In the genomic region with DNA sequence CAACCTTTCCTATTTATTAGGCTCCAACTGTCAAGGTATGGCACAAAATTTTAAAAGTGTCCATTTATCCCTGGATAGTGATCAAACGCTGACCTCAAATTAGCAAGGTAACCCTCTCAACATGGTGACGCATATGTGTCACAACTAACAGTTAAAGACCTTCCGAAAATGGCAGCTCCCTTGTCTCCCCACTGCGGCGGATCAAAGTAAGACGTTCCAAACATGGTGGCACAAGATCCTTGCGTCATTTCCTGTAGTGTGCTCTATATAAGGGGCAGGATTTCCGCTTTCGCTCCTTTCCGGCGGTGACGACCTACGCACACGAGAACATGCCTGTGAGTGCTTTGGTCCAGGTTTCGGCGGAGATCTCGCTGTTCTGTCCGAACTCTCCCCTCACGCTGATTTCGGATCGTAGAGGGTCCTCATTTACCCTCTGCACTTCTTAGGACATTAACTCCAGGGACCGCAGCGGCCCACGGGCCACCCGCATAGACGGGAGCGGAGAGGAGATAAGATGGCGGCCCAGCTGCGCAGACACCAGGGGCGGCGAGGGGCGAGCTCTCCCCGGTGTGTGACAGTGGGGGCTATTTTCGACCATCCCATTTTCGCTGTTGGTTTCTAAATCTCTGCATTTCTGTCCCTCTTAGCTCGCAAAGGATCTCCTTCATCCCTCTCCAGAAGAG, we compare ENCODE assay signal across 1 cellular context.
TF ChIP-seq lines count a peak whose summit lies in the region.

A gene (plus strand): TSS at position 295 of the 683 bp plus-strand sequence. CDS start 35 bp downstream, at position 330.

TF ChIP-seq in SK-N-SH treated with all-trans-retinoic acid at 6 μM for 48 hours, 23 proteins besides CTCF, POLR2A, EP300 and RAD21 (continued from another document):
- TF ChIP-seq, protein P1, sequence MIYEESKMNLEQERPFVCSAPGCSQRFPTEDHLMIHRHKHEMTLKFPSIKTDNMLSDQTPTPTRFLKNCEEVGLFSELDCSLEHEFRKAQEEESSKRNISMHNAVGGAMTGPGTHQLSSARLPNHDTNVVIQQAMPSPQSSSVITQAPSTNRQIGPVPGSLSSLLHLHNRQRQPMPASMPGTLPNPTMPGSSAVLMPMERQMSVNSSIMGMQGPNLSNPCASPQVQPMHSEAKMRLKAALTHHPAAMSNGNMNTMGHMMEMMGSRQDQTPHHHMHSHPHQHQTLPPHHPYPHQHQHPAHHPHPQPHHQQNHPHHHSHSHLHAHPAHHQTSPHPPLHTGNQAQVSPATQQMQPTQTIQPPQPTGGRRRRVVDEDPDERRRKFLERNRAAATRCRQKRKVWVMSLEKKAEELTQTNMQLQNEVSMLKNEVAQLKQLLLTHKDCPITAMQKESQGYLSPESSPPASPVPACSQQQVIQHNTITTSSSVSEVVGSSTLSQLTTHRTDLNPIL (CRISPR knock-in tag; IDR thresholded peaks at IDR 0.05; ENCODE audit: low read depth): no peak
- TF ChIP-seq ISL1 (CRISPR knock-in tag; IDR thresholded peaks at IDR 0.05) (no peak), PPARA (CRISPR knock-in tag; IDR thresholded peaks at IDR 0.05; ENCODE audit: borderline replicate concordance) (no peak), BACH2 (CRISPR knock-in tag; IDR thresholded peaks at IDR 0.05; ENCODE audit: borderline replicate concordance) (no peak), ARNTL (CRISPR knock-in tag; IDR thresholded peaks at IDR 0.05; ENCODE audit: borderline replicate concordance, low read depth) (no peak)
